10 cellular contexts compared by ENCODE assay signal in the genomic region with DNA sequence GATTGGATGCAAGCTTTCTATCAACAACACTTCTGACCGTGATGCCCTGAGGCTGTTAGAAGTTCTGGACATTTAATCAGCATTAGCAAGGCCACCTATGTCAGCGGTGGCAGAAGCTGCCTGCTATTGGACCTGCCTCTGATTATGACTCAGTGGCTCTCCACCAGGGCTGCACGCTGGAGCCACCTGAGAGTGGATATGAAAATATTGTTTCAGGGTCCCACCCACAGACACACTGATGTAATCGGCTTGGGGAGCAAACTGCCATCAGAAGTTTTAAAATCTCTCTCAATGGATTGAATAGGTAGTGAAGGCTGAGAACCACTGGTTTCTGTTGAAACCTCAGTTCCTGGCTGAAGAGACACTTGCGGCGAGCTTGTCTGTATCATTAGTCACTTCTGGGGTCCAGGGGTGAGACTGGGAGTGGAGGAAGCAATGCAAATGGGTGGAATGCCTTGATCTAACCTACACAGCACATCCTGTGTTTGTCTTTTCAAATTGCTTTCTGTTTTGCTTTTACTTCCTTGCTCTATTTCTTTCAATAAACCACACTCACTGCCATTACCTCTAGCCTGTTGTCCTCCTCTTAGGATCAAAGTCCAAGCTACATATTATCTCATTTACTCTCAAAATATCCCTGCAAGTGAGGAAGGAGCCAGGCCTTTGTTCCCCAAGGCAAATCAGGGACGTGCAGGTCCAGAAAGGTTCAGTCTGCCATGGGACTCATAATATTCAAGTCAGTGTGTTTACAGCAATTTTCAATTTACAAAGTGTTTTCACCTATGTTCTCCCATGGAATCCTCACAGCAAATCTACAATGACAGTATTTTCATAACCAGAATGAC. TPM values are rescaled to one million over a fixed set of nuclear protein-coding genes. Genes with fewer than 3 reads are reported as not detected.
A peak's percentile ranks its signal among the peaks of the same experiment; 100 is the strongest.
DNase-seq lines count a peak whose midpoint lies in the region; ATAC-seq and TF ChIP-seq lines count a peak whose summit lies in the region.
"Had no signal": no experiment of that assay in that cellular context is flagged by ENCODE, and none has a peak within 500 bp of the region (broad histone marks: within the 10 kb centered on the region; RNA-seq: fewer than 3 reads in every experiment).

No MANE protein-coding gene starts in this region.

- POLR2A ChIA-PET in CD4-positive, alpha-beta T cell (lab: Charles Lee), result interaction anchor here (0.5 to 2.1 kb wide), 4 partner anchors 20 to 1504 kb away, joined by 3 to 4 read pairs (median 4); a partner anchor contains a TSS

- DNase-seq in CD4-positive, alpha-beta T cell, result peak; percentile 16 to 60 (median 51)
- DNase-seq in Jurkat, Clone E6-1 (ENCODE audit: low read depth, low spot score), result peak; percentile 75
- DNase-seq in activated T-helper 9 cell treated with anti-CD3 and anti-CD28 coated beads, Interleukin-2, amount 50 U/mL, for 16 hours (ENCODE audit: low read depth), result peak; percentile 44
- peak; percentile 10 for DNase-seq in naive B cell
- DNase-seq in putamen (ENCODE audit: low spot score), result no peak
- no peak for DNase-seq in COLO668 (lab: John Stamatoyannopoulos, UW; ENCODE audit: unreplicated experiment)
- DNase-seq in NCI-H2196 treated with DMSO at 0.1 percent for 48 hours (lab: John Stamatoyannopoulos, UW; ENCODE audit: unreplicated experiment), result no peak

- peak; percentile 85 for ATAC-seq in CD4-positive, alpha-beta T cell (ENCODE audit: poor library complexity)
- ATAC-seq in GM21515 (IDR thresholded peaks at IDR 0.05; ENCODE audit: unreplicated experiment) (peak; percentile 96), naive B cell (ENCODE audit: low read depth in 2 of 2) (peak; percentile 62 to 78)

- no peaks in the 10 kb centered on the region for H3K27me3 ChIP-seq in CD4-positive, alpha-beta T cell (ENCODE audit: control insufficient read depth, insufficient read depth, low read length)
- H3K27me3 ChIP-seq: adrenal gland had no signal

- H3K36me3 Mint-ChIP-seq in CD4-positive, alpha-beta T cell (ENCODE audit: low read depth), result no peaks in the 10 kb centered on the region
- peaks cover 2 to 7% of the 10 kb centered on the region in 2 donors for H3K36me3 Mint-ChIP-seq in naive B cell

- peaks cover 55% of the 10 kb centered on the region for H3K4me1 Mint-ChIP-seq in CD4-positive, alpha-beta T cell (ENCODE audit: low read depth)
- peaks cover 26 to 55% (median 28%) of the 10 kb centered on the region in 3 donors for H3K4me1 Mint-ChIP-seq in naive B cell

- no peak overlapping the region for H3K4me3 ChIP-seq in Jurkat, Clone E6-1 (ENCODE audit: low read length)
- H3K4me3 ChIP-seq: adrenal gland had no signal

- H3K9me3 ChIP-seq in CD4-positive, alpha-beta T cell (ENCODE audit: control insufficient read depth, low read length), result no peaks in the 10 kb centered on the region
- H3K9me3 ChIP-seq: adrenal gland had no signal

- peak overlapping the region; percentile 26 for H3K27ac ChIP-seq in CD4-positive, alpha-beta T cell (ENCODE audit: low read depth, low read length)

- peaks cover 1% of the 10 kb centered on the region for H3K27me3 Mint-ChIP-seq in CD4-positive, alpha-beta T cell
- H3K27me3 Mint-ChIP-seq in naive B cell, result peaks cover 5 to 37% (median 26%) of the 10 kb centered on the region in 3 donors

- peak overlapping the region; percentile 91 for H3K27ac Mint-ChIP-seq in CD4-positive, alpha-beta T cell
- H3K27ac Mint-ChIP-seq in naive B cell, result peak overlapping the region; percentile 57 to 92 (median 82)

- intact Hi-C loops in CD4-positive, alpha-beta T cell (cut with DNase I, micrococcal nuclease), result loop anchor here (5.0 kb wide), 1 partner anchor 79 kb away; no protein-coding TSS in a partner anchor

- H3K4me3 Mint-ChIP-seq in CD4-positive, alpha-beta T cell, result peak overlapping the region; percentile 62
- H3K4me3 Mint-ChIP-seq in naive B cell, result peak overlapping the region; percentile 23 to 85 (median 58)

- no peaks in the 10 kb centered on the region for H3K9me3 Mint-ChIP-seq in CD4-positive, alpha-beta T cell
- H3K9me3 Mint-ChIP-seq in naive B cell, result peaks cover 0 to 7% (median 2%) of the 10 kb centered on the region in 7 donors

- TF ChIP-seq CTCF in CD4-positive, alpha-beta T cell (IDR thresholded peaks at IDR 0.05), result no peak

- CTCF ChIA-PET in CD4-positive, alpha-beta T cell (lab: Charles Lee), result interaction anchor here (2.3 kb wide), 1 partner anchor 81 kb away, joined by 5 read pairs; no protein-coding TSS in a partner anchor

RNA-seq across cellular contexts. Expression of a gene that starts 4.2 kb away (rescaled TPM):
- total RNA-seq in CD4-positive, alpha-beta T cell, result 1 to 10 TPM; 2.5 to 2.8 TPM
- not detected for polyA plus RNA-seq in Jurkat, Clone E6-1 (2012; ENCODE audit: insufficient read depth, insufficient read length)
- 1 to 10 TPM in 1 of 6 donors, under 1 TPM in 4, not detected in 1; 0.05 to 1.3 (median 0.13) TPM for polyA plus RNA-seq in naive B cell (ENCODE audit: low read depth in 6 of 6)
- polyA plus RNA-seq: BJ had no signal

Comparison
In these comparisons a context has a peak if more than half of its experiments do, and no peak if none do; other contexts are left out.
1. DNase-seq: peak in CD4-positive, alpha-beta T cell (10 of 10), Jurkat, Clone E6-1 (single experiment), activated T-helper 9 cell treated with anti-CD3 and anti-CD28 coated beads, Interleukin-2, amount 50 U/mL, for 16 hours (single experiment) and naive B cell (single experiment); none in putamen (single experiment), COLO668 (single experiment) and NCI-H2196 treated with DMSO at 0.1 percent for 48 hours (single experiment).
2. Peak in every context shown above with its lines, with median percentiles within 50 percentile points of each other: ATAC-seq.